Comparison of ENCODE assay signal across 8 cellular contexts in the genomic region with DNA sequence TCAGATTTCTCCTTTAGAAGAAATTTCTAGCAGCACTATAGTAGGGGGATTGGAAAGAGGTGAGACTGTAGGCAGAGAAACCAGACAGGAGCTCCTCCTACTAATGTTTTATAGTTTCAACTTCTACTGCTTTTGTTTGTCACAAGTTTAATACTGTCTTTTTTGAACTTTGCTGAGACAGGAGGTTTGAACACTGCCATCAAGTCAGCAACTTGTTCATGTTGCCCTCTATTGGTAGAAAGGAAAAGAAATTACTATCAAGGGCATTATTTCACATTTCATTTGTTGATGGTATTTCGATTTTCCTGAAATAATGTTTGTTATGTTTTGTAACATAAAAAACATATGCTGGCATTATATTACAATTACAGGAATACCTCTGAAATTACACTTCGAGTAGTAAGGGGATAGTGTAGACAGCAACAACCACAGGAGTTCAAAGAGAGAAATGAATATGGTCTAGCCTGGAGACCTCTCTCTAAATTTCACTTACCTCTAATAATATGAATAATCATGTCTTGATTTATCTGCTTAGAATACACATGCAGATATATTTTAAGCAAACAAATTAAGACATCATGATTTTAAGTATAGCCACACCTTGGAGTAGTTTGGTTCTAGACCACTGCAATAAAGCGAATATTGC. TPM values are rescaled to one million over a fixed set of nuclear protein-coding genes. Genes with fewer than 3 reads are reported as not detected.
A peak's percentile ranks its signal among the peaks of the same experiment; 100 is the strongest.
DNase-seq lines count a peak whose midpoint lies in the region; ATAC-seq, FAIRE-seq and TF ChIP-seq lines count a peak whose summit lies in the region.

No MANE protein-coding gene starts in this region.

- H3K36me3 ChIP-seq in body of pancreas (replicated peaks in 1 of 2; ENCODE audit: insufficient read depth in 1 of 2, low read depth in 2 of 2) (no peaks in the 10 kb centered on the region), kidney (ENCODE audit: control insufficient read depth in 1 of 2, insufficient read depth in 2 of 2, low read length in 2 of 2) (no peaks in the 10 kb centered on the region), uterus (no peaks in the 10 kb centered on the region)

- 39 to 42% methylated on average over 3 of the region's 3 CpGs for WGBS in body of pancreas, 2 donors

- H3K4me3 ChIP-seq in body of pancreas (no peak overlapping the region), kidney (ENCODE audit: low read length in 2 of 2) (no peak overlapping the region), uterus (no peak overlapping the region)

- H3K9me3 ChIP-seq in body of pancreas: no peaks in the 10 kb centered on the region
- H3K9me3 ChIP-seq in kidney (ENCODE audit: control insufficient read depth in 1 of 2, low read length in 2 of 2): no peaks in the 10 kb centered on the region
- H3K9me3 ChIP-seq in uterus: no peaks in the 10 kb centered on the region

- intact Hi-C loops in body of pancreas (cut with DNase I) (no loop called here), kidney (cut with DNase I) (no loop called here), uterus (cut with DNase I; ENCODE audit: low total_unique reads) (no loop called here)

- TF ChIP-seq CTCF in body of pancreas (IDR thresholded peaks at IDR 0.05): peak in 6 of 7 experiments; percentile 51 to 69 (median 60)
- peak; percentile 57 for TF ChIP-seq CTCF in kidney (IDR thresholded peaks at IDR 0.05; ENCODE audit: borderline replicate concordance, extremely low read depth, insufficient read depth)
- TF ChIP-seq CTCF in uterus (IDR thresholded peaks at IDR 0.05): peak; percentile 46 to 58 (median 52)

- ATAC-seq in GM18868 (IDR thresholded peaks at IDR 0.05; ENCODE audit: unreplicated experiment) (peak; percentile 77), body of pancreas (peak; percentile 65), HG03097 (IDR thresholded peaks at IDR 0.05; ENCODE audit: low FRiP score, unreplicated experiment) (no peak)

- TF ChIP-seq POLR2A in body of pancreas (IDR thresholded peaks at IDR 0.05): no peak
- TF ChIP-seq POLR2A in uterus (IDR thresholded peaks at IDR 0.05): no peak

- peak; percentile 70 for FAIRE-seq in kidney (lab: Jason Lieb, UNC)

- H3K27me3 ChIP-seq in body of pancreas (no peaks in the 10 kb centered on the region), uterus (no peaks in the 10 kb centered on the region)

- DNase-seq in Ammon's horn (ENCODE audit: low spot score) (peak; percentile 68), LoVo (ENCODE audit: low spot score) (peak; percentile 35), body of pancreas (no peak), kidney (no peak), uterus (no peak), ureter (ENCODE audit: low spot score) (no peak)

- H3K27ac ChIP-seq in body of pancreas (no peak overlapping the region), kidney (ENCODE audit: low read depth in 2 of 2, low read length in 2 of 2) (no peak overlapping the region), uterus (no peak overlapping the region)

- H3K4me1 ChIP-seq in body of pancreas (no peaks in the 10 kb centered on the region), kidney (ENCODE audit: control insufficient read depth in 1 of 2, insufficient read depth in 1 of 2, low read depth in 1 of 2, low read length in 2 of 2) (no peaks in the 10 kb centered on the region), uterus (no peaks in the 10 kb centered on the region)

- H3K9ac ChIP-seq in kidney (ENCODE audit: low read length in 2 of 2): no peak overlapping the region

RNA-seq across cellular contexts. Expression of gene CCDC88A, which starts 12.4 kb away (rescaled TPM):
- 10 to 100 TPM; 49.0 to 50.4 TPM for total RNA-seq in body of pancreas
- total RNA-seq in kidney: 47.6 TPM
- 8.2 TPM for polyA plus RNA-seq in kidney (ENCODE audit: insufficient read depth, low read depth, low replicate concordance)
- 100 to 1,000 TPM in 1 of 4 donors, 10 to 100 TPM in 3; 34.1 to 152 (median 49.9) TPM for total RNA-seq in uterus
- total RNA-seq in ureter: 51.0 TPM

Comparison
In these comparisons a context has a peak if more than half of its experiments do, and no peak if none do; other contexts are left out.
1. DNase-seq: peak in Ammon's horn (single experiment) and LoVo (single experiment); none in body of pancreas (0 of 4), kidney (single experiment), uterus (0 of 2) and ureter (single experiment).
2. Peak in every context shown above with its lines, with median percentiles within 50 percentile points of each other: CTCF ChIP-seq.